ENCODE assay signal across 18 cellular contexts in genomic region chr3:127391436-127392145, GRCh38.
A peak's percentile ranks its signal among the peaks of the same experiment; 100 is the strongest.
DNase-seq lines count a peak whose midpoint lies in the region; ATAC-seq and TF ChIP-seq lines count a peak whose summit lies in the region.
"Had no signal": no experiment of that assay in that cellular context is flagged by ENCODE, and none has a peak within 500 bp of the region (broad histone marks: within the 10 kb centered on the region; RNA-seq: fewer than 3 reads in every experiment).

No MANE protein-coding gene starts in this region.

- TF ChIP-seq CTCF in SK-N-SH (IDR thresholded peaks at IDR 0.05) (no peak), body of pancreas (IDR thresholded peaks at IDR 0.05) (no peak), upper lobe of right lung (IDR thresholded peaks at IDR 0.05) (no peak)

- H3K4me1 Mint-ChIP-seq in activated naive CD4-positive, alpha-beta T cell treated with anti-CD3 and anti-CD28 coated beads for 36 hours (ENCODE audit: low read depth): no peaks in the 10 kb centered on the region
- H3K4me1 Mint-ChIP-seq: B cell; CD8-positive, alpha-beta memory T cell had no signal

- intact Hi-C loops in body of pancreas (cut with DNase I) (no loop called here), upper lobe of right lung (cut with DNase I) (no loop called here)
- intact Hi-C loops in activated naive CD4-positive, alpha-beta T cell treated with anti-CD3 and anti-CD28 coated beads for 36 hours (cut with micrococcal nuclease): no loop called here

- H3K4me3 ChIP-seq in SK-N-SH (ENCODE audit: low read depth in 2 of 2, low read length in 1 of 2) (no peak overlapping the region), body of pancreas (no peak overlapping the region), upper lobe of right lung (no peak overlapping the region)
- H3K4me3 ChIP-seq: GM23338 had no signal

- no peaks in the 10 kb centered on the region for H3K9me3 Mint-ChIP-seq in activated naive CD4-positive, alpha-beta T cell treated with anti-CD3 and anti-CD28 coated beads for 36 hours
- H3K9me3 Mint-ChIP-seq: GM23338 had no signal

- H3K36me3 ChIP-seq in SK-N-SH (replicated peaks in 1 of 2; ENCODE audit: control insufficient read depth in 1 of 2, insufficient read depth in 2 of 2, low read length in 1 of 2): no peaks in the 10 kb centered on the region
- no peaks in the 10 kb centered on the region for H3K36me3 ChIP-seq in body of pancreas (replicated peaks in 1 of 2; ENCODE audit: insufficient read depth in 1 of 2, low read depth in 2 of 2)
- no peaks in the 10 kb centered on the region for H3K36me3 ChIP-seq in upper lobe of right lung

- H3F3A ChIP-seq in SK-N-SH (replicated peaks; ENCODE audit: insufficient read depth): no peaks in the 10 kb centered on the region

- peaks cover 0 to 4% of the 10 kb centered on the region in 2 experiments; a peak in 1 of 4 replicates for H3K4me1 ChIP-seq in SK-N-SH (ENCODE audit: control insufficient read depth in 1 of 2, insufficient read depth in 2 of 2, low read depth in 1 of 2, low read length in 1 of 2)
- H3K4me1 ChIP-seq in body of pancreas: no peaks in the 10 kb centered on the region
- no peaks in the 10 kb centered on the region for H3K4me1 ChIP-seq in upper lobe of right lung

- H3K9me2 ChIP-seq in SK-N-SH: no peaks in the 10 kb centered on the region

- no peak overlapping the region for H3K27ac ChIP-seq in SK-N-SH (ENCODE audit: low read depth in 2 of 2, low read length in 1 of 2)
- H3K27ac ChIP-seq in body of pancreas: no peak overlapping the region
- H3K27ac ChIP-seq in upper lobe of right lung: no peak overlapping the region
- H3K27ac ChIP-seq: 22Rv1 had no signal

- no peak for TF ChIP-seq EP300 in SK-N-SH (IDR thresholded peaks at IDR 0.05; ENCODE audit: borderline replicate concordance in 1 of 2, low read depth in 1 of 2, low read length in 1 of 2)

- no peaks in the 10 kb centered on the region for H3K9me3 ChIP-seq in SK-N-SH
- H3K9me3 ChIP-seq in body of pancreas: no peaks in the 10 kb centered on the region
- no peaks in the 10 kb centered on the region for H3K9me3 ChIP-seq in upper lobe of right lung

- CTCF ChIA-PET in SK-N-SH (lab: Yijun Ruan, JAX): interaction anchor here (0.8 to 1.5 kb wide), 7 partner anchors 8 to 244 kb away, joined by 3 to 5 read pairs (median 3); no protein-coding TSS in a partner anchor
- CTCF ChIA-PET in activated naive CD4-positive, alpha-beta T cell treated with anti-CD3 and anti-CD28 coated beads for 36 hours (lab: Charles Lee): no interaction called here

- H3K27me3 ChIP-seq in SK-N-SH (ENCODE audit: insufficient read depth) (no peaks in the 10 kb centered on the region), body of pancreas (no peaks in the 10 kb centered on the region), upper lobe of right lung (no peaks in the 10 kb centered on the region)

- POLR2A ChIA-PET in SK-N-SH (lab: Yijun Ruan, JAX): interaction anchor here (1.0 kb wide), 1 partner anchor 17 kb away, joined by 4 read pairs; no protein-coding TSS in a partner anchor

- TF ChIP-seq POLR2A in body of pancreas (IDR thresholded peaks at IDR 0.05): no peak

- no peak for TF ChIP-seq RAD21 in SK-N-SH (IDR thresholded peaks at IDR 0.05; ENCODE audit: low read length)

- H3K27ac Mint-ChIP-seq in activated naive CD4-positive, alpha-beta T cell treated with anti-CD3 and anti-CD28 coated beads for 36 hours: no peak overlapping the region
- H3K27ac Mint-ChIP-seq: B cell; CD8-positive, alpha-beta memory T cell; GM23338 had no signal

- DNase-seq in SK-N-SH: peak; percentile 40
- no peak for DNase-seq in body of pancreas
- peak; percentile 68 for DNase-seq in mesenteric fat pad (ENCODE audit: low spot score)
- peak; percentile 59 for DNase-seq in upper lobe of right lung
- no peak for DNase-seq in ureter (ENCODE audit: low spot score)
- no peak for DNase-seq in activated naive CD4-positive, alpha-beta T cell treated with anti-CD3 and anti-CD28 coated beads for 36 hours
- no peak for DNase-seq in HUDEP-2 (lab: John Stamatoyannopoulos, UW; ENCODE audit: unreplicated experiment in 76 of 76)
- DNase-seq: CD8-positive, alpha-beta memory T cell; DND-41; KG1; NCI-H1417 treated with DMSO at 0.1 percent for 48 hours; NCI-H2029 treated with DMSO at 0.1 percent for 48 hours; NCI-H510A had no signal

- no peak overlapping the region for H2AFZ ChIP-seq in SK-N-SH (ENCODE audit: low read depth)
- H2AFZ ChIP-seq: GM23338 had no signal

- H3K79me2 ChIP-seq in SK-N-SH (ENCODE audit: insufficient read depth): no peaks in the 10 kb centered on the region

- H3K27me3 Mint-ChIP-seq in activated naive CD4-positive, alpha-beta T cell treated with anti-CD3 and anti-CD28 coated beads for 36 hours (ENCODE audit: low read depth): peaks cover 3% of the 10 kb centered on the region

- WGBS in SK-N-SH (ENCODE audit: low lambda C conversion rate): 55% methylated on average over 6 of the region's 14 CpGs
- 56 to 59% methylated on average over 12 to 14 of the region's 14 CpGs for WGBS in body of pancreas, 2 donors

- no peaks in the 10 kb centered on the region for H3K36me3 Mint-ChIP-seq in activated naive CD4-positive, alpha-beta T cell treated with anti-CD3 and anti-CD28 coated beads for 36 hours (ENCODE audit: low read depth)
- H3K36me3 Mint-ChIP-seq: CD8-positive, alpha-beta memory T cell had no signal

- ATAC-seq in SK-N-SH treated with all-trans-retinoic acid at 6 μM for 48 hours (no peak; the same call in 2 of the 3 replicates), body of pancreas (peak; percentile 27), upper lobe of right lung (no peak)
- ATAC-seq: GM23338, HepG2 had no signal

- H4K20me1 ChIP-seq in SK-N-SH (ENCODE audit: insufficient read depth): no peaks in the 10 kb centered on the region

- H3K4me2 ChIP-seq in SK-N-SH: no peak overlapping the region
- H3K4me2 ChIP-seq: GM23338 had no signal

- H3K4me3 Mint-ChIP-seq in activated naive CD4-positive, alpha-beta T cell treated with anti-CD3 and anti-CD28 coated beads for 36 hours: no peak overlapping the region
- H3K4me3 Mint-ChIP-seq: B cell; CD8-positive, alpha-beta memory T cell; GM23338 had no signal

- no peak overlapping the region for H3K9ac ChIP-seq in SK-N-SH

TF ChIP-seq in SK-N-SH, 30 proteins besides CTCF, POLR2A, EP300 and RAD21:
- TF ChIP-seq IRF3 (IDR thresholded peaks at IDR 0.05; ENCODE audit: low read depth, low read length) (no peak), FOXM1 (IDR thresholded peaks at IDR 0.05; ENCODE audit: low read depth) (no peak)

TF ChIP-seq in SK-N-SH treated with all-trans-retinoic acid at 6 μM for 48 hours, 23 proteins besides CTCF, POLR2A, EP300 and RAD21:
- TF ChIP-seq TOX (CRISPR knock-in tag; IDR thresholded peaks at IDR 0.05; ENCODE audit: borderline replicate concordance) (no peak), ARNTL (CRISPR knock-in tag; IDR thresholded peaks at IDR 0.05; ENCODE audit: borderline replicate concordance, low read depth) (no peak), CSRNP3 (CRISPR knock-in tag; IDR thresholded peaks at IDR 0.05) (no peak), ZNF70 (CRISPR knock-in tag; IDR thresholded peaks at IDR 0.05) (no peak), ZFP30 (CRISPR knock-in tag; IDR thresholded peaks at IDR 0.05) (no peak), TSHZ2 (CRISPR knock-in tag; IDR thresholded peaks at IDR 0.05) (no peak), ZNF565 (CRISPR knock-in tag; conservative IDR thresholded peaks at IDR 0.05; ENCODE audit: low read depth) (no peak), SNAI2 (CRISPR knock-in tag; IDR thresholded peaks at IDR 0.05) (no peak), CSDC2 (CRISPR knock-in tag; IDR thresholded peaks at IDR 0.05) (no peak), RARB (CRISPR knock-in tag; IDR thresholded peaks at IDR 0.05) (no peak)

Comparison
In these comparisons a context has a peak if more than half of its experiments do, and no peak if none do; other contexts are left out.
1. DNase-seq: peak in SK-N-SH (single experiment), mesenteric fat pad (single experiment) and upper lobe of right lung (single experiment); none in body of pancreas (0 of 4), ureter (single experiment), activated naive CD4-positive, alpha-beta T cell treated with anti-CD3 and anti-CD28 coated beads for 36 hours (single experiment) and HUDEP-2 (0 of 76).